8 cellular contexts compared by ENCODE assay signal in genomic region chr10:88810196-88810961, GRCh38. TPM values are rescaled to one million over a fixed set of nuclear protein-coding genes. Genes with fewer than 3 reads are reported as not detected.
DNase-seq lines count a peak whose midpoint lies in the region; ATAC-seq and TF ChIP-seq lines count a peak whose summit lies in the region.

No MANE protein-coding gene starts in this region.

- TF ChIP-seq CTCF in liver (IDR thresholded peaks at IDR 0.05; ENCODE audit: low read depth, low read length, missing input control) (peak; percentile 76), vagina (IDR thresholded peaks at IDR 0.05) (peak in 2 of 3 experiments; percentile 10 to 35)

- WGBS in liver = 34% methylated on average over 5 of the region's 5 CpGs

- no peak for TF ChIP-seq POLR2A in vagina (IDR thresholded peaks at IDR 0.05)

- peak; percentile 85 for TF ChIP-seq RAD21 in liver (IDR thresholded peaks at IDR 0.05)

- H3K27ac ChIP-seq in SJCRH30 = no peak overlapping the region
- no peak overlapping the region for H3K27ac ChIP-seq in liver (ENCODE audit: low read depth in 1 of 2, low read length in 2 of 2)
- H3K27ac ChIP-seq in vagina = no peak overlapping the region

- ATAC-seq in GM21423 (IDR thresholded peaks at IDR 0.05; ENCODE audit: unreplicated experiment) = no peak

- H3K9me3 ChIP-seq in SJCRH30 (replicated peaks) (no peaks in the 10 kb centered on the region), liver (ENCODE audit: control insufficient read depth in 4 of 4, low read length in 3 of 4) (no peaks in the 10 kb centered on the region), vagina (no peaks in the 10 kb centered on the region)

- H3K4me3 ChIP-seq in SJCRH30 (no peak overlapping the region), liver (ENCODE audit: low read depth in 1 of 3, low read length in 3 of 3) (no peak overlapping the region), vagina (no peak overlapping the region)

- H3K27me3 ChIP-seq in SJCRH30 = no peaks in the 10 kb centered on the region
- H3K27me3 ChIP-seq in liver (ENCODE audit: control insufficient read depth in 4 of 4, insufficient read depth in 4 of 4, low read length in 3 of 4) = peaks cover 0 to 2% (median 0%) of the 10 kb centered on the region in 4 donors
- H3K27me3 ChIP-seq in vagina = no peaks in the 10 kb centered on the region

- no peak overlapping the region for H3K9ac ChIP-seq in liver (ENCODE audit: low read depth in 1 of 2, low read length in 2 of 2)

- H3K4me1 ChIP-seq in SJCRH30 = no peaks in the 10 kb centered on the region
- H3K4me1 ChIP-seq in liver (ENCODE audit: control insufficient read depth in 4 of 4, insufficient read depth in 4 of 4, low read length in 3 of 4) = no peaks in the 10 kb centered on the region
- H3K4me1 ChIP-seq in vagina = no peaks in the 10 kb centered on the region

- peak; percentile 19 for DNase-seq in stimulated activated CD4-positive, alpha-beta T cell treated with anti-CD3 and anti-CD28 coated beads, Interleukin-2, amount 100 ng/mL, for 4 hours (ENCODE audit: low read depth)
- no peak for DNase-seq in stimulated activated CD4-positive, alpha-beta T cell treated with anti-CD3 and anti-CD28 coated beads, Interleukin-12 subunit alpha, Interleukin-12 subunit beta, amount 100 ng/mL, for 4 hours
- peak; percentile 65 for DNase-seq in LHCN-M2 (ENCODE audit: low read depth)
- DNase-seq in SJCRH30 = peak; percentile 15 to 48
- DNase-seq in cerebellum (ENCODE audit: low spot score) = peak; percentile 40
- DNase-seq in vagina (ENCODE audit: extremely low spot score in 2 of 2) = no peak

- H3K36me3 ChIP-seq in SJCRH30 = no peaks in the 10 kb centered on the region
- H3K36me3 ChIP-seq in liver (ENCODE audit: control insufficient read depth in 4 of 4, insufficient read depth in 3 of 4, low read depth in 1 of 4, low read length in 3 of 4) = no peaks in the 10 kb centered on the region
- H3K36me3 ChIP-seq in vagina = no peaks in the 10 kb centered on the region

- intact Hi-C loops in vagina (cut with DNase I) = no loop called here

TF ChIP-seq in liver, 16 proteins besides CTCF, POLR2A, EP300 and RAD21:
- no peak for TF ChIP-seq HNF4G (IDR thresholded peaks at IDR 0.05)
- TF ChIP-seq FOXA1 (IDR thresholded peaks at IDR 0.05) = no peak
- no peak for TF ChIP-seq MAX (IDR thresholded peaks at IDR 0.05)
- TF ChIP-seq EGR1 (IDR thresholded peaks at IDR 0.05; ENCODE audit: low read depth in 2 of 2) = no peak
- no peak for TF ChIP-seq TAF1 (conservative IDR thresholded peaks at IDR 0.05)
- no peak for TF ChIP-seq FOXA2 (IDR thresholded peaks at IDR 0.05)

RNA-seq across cellular contexts. Expression of gene LIPM, which starts 7.8 kb away (rescaled TPM):
- total RNA-seq in LHCN-M2 (2014; rRNA removed) (not detected in 2 replicates), cerebellum (not detected), liver (not detected), vagina (not detected)
- not detected for polyA plus RNA-seq in LHCN-M2 (2012)
- total RNA-seq in SJCRH30 (2014; rRNA removed; shearing (Covaris generic)) = not detected in 2 replicates
- polyA plus RNA-seq in liver = not detected

RNA-seq across cellular contexts. Expression of gene ANKRD22, which starts 41.3 kb away (rescaled TPM):
- total RNA-seq in LHCN-M2 (2014; rRNA removed) (0.38 and 0.46 TPM in 2 replicates), cerebellum (not detected), liver (1 to 10 TPM in 1 of 2 donors, under 1 TPM in 1; 0.42 to 1.0 TPM), vagina (4.4 TPM)
- not detected for polyA plus RNA-seq in LHCN-M2 (2012)
- not detected in 2 replicates for total RNA-seq in SJCRH30 (2014; rRNA removed; shearing (Covaris generic))
- polyA plus RNA-seq in liver = under 1 TPM; 0.38 to 0.43 TPM

RNA-seq across cellular contexts. Expression of gene LIPN, which starts 50.6 kb away (rescaled TPM):
- total RNA-seq in LHCN-M2 (2014; rRNA removed) (not detected in 2 replicates), cerebellum (not detected), liver (under 1 TPM; 0.09 to 0.25 TPM), vagina (not detected)
- polyA plus RNA-seq in LHCN-M2 (2012) = not detected
- not detected in 2 replicates for total RNA-seq in SJCRH30 (2014; rRNA removed; shearing (Covaris generic))
- polyA plus RNA-seq in liver = under 1 TPM in 1 of 2 donors, not detected in 1; 0.07 TPM

Comparison
In these comparisons a context has a peak if more than half of its experiments do, and no peak if none do; other contexts are left out.
1. DNase-seq: peak in stimulated activated CD4-positive, alpha-beta T cell treated with anti-CD3 and anti-CD28 coated beads, Interleukin-2, amount 100 ng/mL, for 4 hours (single experiment), LHCN-M2 (single experiment), SJCRH30 (2 of 2) and cerebellum (single experiment); none in stimulated activated CD4-positive, alpha-beta T cell treated with anti-CD3 and anti-CD28 coated beads, Interleukin-12 subunit alpha, Interleukin-12 subunit beta, amount 100 ng/mL, for 4 hours (single experiment) and vagina (0 of 2).